Comparison of ENCODE assay signal across 16 cellular contexts in the genomic region with DNA sequence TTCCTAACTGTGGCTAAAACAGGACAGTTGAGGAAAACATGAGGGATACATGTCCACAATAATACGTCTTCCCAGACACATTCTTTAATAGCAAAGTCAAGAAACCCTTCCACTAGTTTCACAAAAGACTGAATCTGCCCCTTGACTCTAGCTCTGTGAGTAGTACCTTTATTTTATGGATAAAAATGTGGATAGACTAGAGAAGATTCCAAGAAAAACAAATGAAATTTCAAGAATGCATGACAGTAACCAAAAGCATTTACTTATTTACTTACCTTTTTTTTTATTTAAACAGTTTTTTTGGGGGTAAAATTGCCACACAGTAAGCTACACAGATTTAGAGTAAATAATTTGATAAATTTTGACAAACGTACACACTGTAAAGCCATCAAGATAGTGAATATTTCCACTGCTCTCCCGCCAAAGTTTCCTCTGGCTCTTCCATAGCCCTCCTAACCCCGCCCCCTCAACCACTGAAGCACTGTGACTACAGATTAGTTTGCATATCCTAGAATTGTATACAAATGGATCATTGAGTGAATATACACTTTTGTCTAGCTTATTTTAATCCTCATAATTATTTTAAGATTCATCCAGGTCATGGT.
DNase-seq lines count a peak whose midpoint lies in the region; ATAC-seq and TF ChIP-seq lines count a peak whose summit lies in the region.
"Had no signal": no experiment of that assay in that cellular context is flagged by ENCODE, and none has a peak within 500 bp of the region (broad histone marks: within the 10 kb centered on the region; RNA-seq: fewer than 3 reads in every experiment).

No MANE protein-coding gene starts in this region.

- peaks cover 14% of the 10 kb centered on the region for H3K9me3 Mint-ChIP-seq in neural progenitor cell

- H3K4me2 ChIP-seq in neural progenitor cell: no peak overlapping the region

- no peak overlapping the region for H2AFZ ChIP-seq in neural progenitor cell (replicated peaks)

- H3K4me3 ChIP-seq in AG10803 (ENCODE audit: low read length) (no peak overlapping the region), astrocyte of the cerebellum (ENCODE audit: low read depth, low read length) (no peak overlapping the region), neural progenitor cell (no peak overlapping the region)
- H3K4me3 ChIP-seq: K562 had no signal

- peak overlapping the region; percentile 68 for H3K27ac Mint-ChIP-seq in neural progenitor cell
- H3K27ac Mint-ChIP-seq: B cell; CD4-positive, alpha-beta memory T cell had no signal

- H3K79me2 ChIP-seq in neural progenitor cell (ENCODE audit: low read depth): no peaks in the 10 kb centered on the region

- peaks cover 10% of the 10 kb centered on the region for H3K27me3 Mint-ChIP-seq in neural progenitor cell (ENCODE audit: insufficient read depth, low read depth)

- H3F3A ChIP-seq in neural progenitor cell (ENCODE audit: low read depth): no peaks in the 10 kb centered on the region

- H3K36me3 Mint-ChIP-seq in neural progenitor cell: no peaks in the 10 kb centered on the region
- H3K36me3 Mint-ChIP-seq: CD4-positive, alpha-beta memory T cell had no signal

- TF ChIP-seq CTCF in AG10803 (conservative IDR thresholded peaks at IDR 0.05; ENCODE audit: low read length) (no peak), astrocyte of the cerebellum (IDR thresholded peaks at IDR 0.05; ENCODE audit: low read depth, low read length, missing control alignments) (no peak), neural progenitor cell (IDR thresholded peaks at IDR 0.05) (no peak)

- H3K4me1 Mint-ChIP-seq in neural progenitor cell: peaks cover 12% of the 10 kb centered on the region
- H3K4me1 Mint-ChIP-seq: B cell; CD4-positive, alpha-beta memory T cell had no signal

- H3K36me3 ChIP-seq in neural progenitor cell: no peaks in the 10 kb centered on the region

- H4K20me1 ChIP-seq in neural progenitor cell (ENCODE audit: low read depth): no peaks in the 10 kb centered on the region

- no peak overlapping the region for H3K9ac ChIP-seq in neural progenitor cell

- DNase-seq in AG10803 (ENCODE audit: low read depth) (peak; percentile 73), M059J (ENCODE audit: low read depth) (peak; percentile 25), astrocyte of the cerebellum (ENCODE audit: low read depth) (peak; percentile 58), neural progenitor cell (ENCODE audit: low spot score) (no peak), T1000 (lab: John Stamatoyannopoulos, UW) (no peak), nucleus accumbens (lab: John Stamatoyannopoulos, UW) (no peak)
- DNase-seq: CD4-positive, alpha-beta memory T cell; DND-41; NCI-H1092; NCI-H2107; NCI-H226; OCI-M1 had no signal

- H3K4me3 Mint-ChIP-seq in neural progenitor cell: no peak overlapping the region
- H3K4me3 Mint-ChIP-seq: B cell had no signal

- H3K4me1 ChIP-seq in neural progenitor cell: peaks cover 12% of the 10 kb centered on the region

- H3K27me3 ChIP-seq in neural progenitor cell: no peaks in the 10 kb centered on the region

- no peaks in the 10 kb centered on the region for H3K9me3 ChIP-seq in neural progenitor cell (ENCODE audit: low read depth)

- H3K27ac ChIP-seq in neural progenitor cell: no peak overlapping the region

- ATAC-seq in GM19397 (IDR thresholded peaks at IDR 0.05; ENCODE audit: unreplicated experiment) (no peak), HG03342 (IDR thresholded peaks at IDR 0.05; ENCODE audit: unreplicated experiment) (no peak)
- ATAC-seq: K562 had no signal

- in situ Hi-C loops in astrocyte of the cerebellum (cut with HindIII; ENCODE audit: low sequenced_read_pairs): no loop called here

Comparison
In these comparisons a context has a peak if more than half of its experiments do, and no peak if none do; other contexts are left out.
1. DNase-seq: peak in AG10803 (single experiment), M059J (single experiment) and astrocyte of the cerebellum (single experiment); none in neural progenitor cell (single experiment), T1000 (single experiment) and nucleus accumbens (0 of 56).